In genomic region chr1:198935371-198935921, GRCh38 we compare ENCODE assay signal across 8 cellular contexts.
DNase-seq lines count a peak whose midpoint lies in the region; ATAC-seq and TF ChIP-seq lines count a peak whose summit lies in the region.

No MANE protein-coding gene starts in this region.

- H3K9me3 ChIP-seq in left lung = no peaks in the 10 kb centered on the region

- ATAC-seq in GM18502 (IDR thresholded peaks at IDR 0.05; ENCODE audit: poor library complexity, unreplicated experiment) = peak; percentile 52
- peak; percentile 54 for ATAC-seq in HG02970 (IDR thresholded peaks at IDR 0.05; ENCODE audit: low FRiP score, unreplicated experiment)
- ATAC-seq in left lung = peak; percentile 67

- H3K4me1 ChIP-seq in left lung = peaks cover 14 to 50% of the 10 kb centered on the region in 2 donors

- peak overlapping the region; percentile 44 to 58 for H3K4me3 ChIP-seq in left lung

- intact Hi-C loops in left lung (cut with DNase I) = no loop called here

- no peaks in the 10 kb centered on the region for H3K36me3 ChIP-seq in left lung

- peak overlapping the region; percentile 81 to 84 for H3K27ac ChIP-seq in left lung

- TF ChIP-seq CTCF in left lung (IDR thresholded peaks at IDR 0.05) = no peak
- no peak for TF ChIP-seq CTCF in GM10248 (IDR thresholded peaks at IDR 0.05; ENCODE audit: control extremely low read depth, extremely low read depth, low read depth, missing control alignments)

- CTCF ChIA-PET in GM10248 (lab: Yijun Ruan, JAX) = interaction anchor here (1.0 to 2.6 kb wide), 5 partner anchors 9 to 308 kb away, joined by 3 to 10 read pairs (median 4); no protein-coding TSS in a partner anchor

- DNase-seq in NCI-H2081 treated with DMSO at 0.1 percent for 48 hours (lab: John Stamatoyannopoulos, UW) (peak; percentile 97), UCSD-AML1 (lab: John Stamatoyannopoulos, UW; ENCODE audit: unreplicated experiment) (peak; percentile 65), cerebellar cortex (ENCODE audit: low spot score) (peak; percentile 96), left lung (peak; percentile 81), GM10248 (ENCODE audit: extremely low spot score) (no peak)
- peak; percentile 55 to 71 for DNase-seq in stimulated activated CD4-positive, alpha-beta T cell treated with anti-CD3 and anti-CD28 coated beads, Interleukin-4, amount 100 ng/mL, for 4 hours

- POLR2A ChIA-PET in GM10248 (lab: Yijun Ruan, JAX) = no interaction called here

- no peaks in the 10 kb centered on the region for H3K27me3 ChIP-seq in left lung
